In the genomic region with DNA sequence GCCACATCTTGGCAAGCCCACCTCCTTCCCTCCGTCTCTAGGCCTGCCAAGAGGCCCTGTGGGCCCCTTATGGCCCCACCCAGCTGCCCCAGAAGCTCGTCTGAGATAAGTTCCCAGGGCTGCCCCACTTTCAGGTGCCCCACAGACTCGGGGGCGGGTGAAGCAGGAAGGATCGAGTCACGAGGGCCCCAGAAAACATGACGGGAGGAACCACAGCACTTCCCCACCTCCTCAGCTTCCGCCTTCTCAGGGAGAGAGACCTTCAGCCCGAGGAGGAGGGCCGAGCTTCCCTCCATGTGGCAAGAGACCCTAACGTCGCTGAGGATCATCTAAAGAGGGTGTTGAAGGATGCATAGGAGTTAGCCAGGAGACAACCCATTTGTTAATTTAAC, we compare ENCODE assay signal across 8 cellular contexts. TPM values are rescaled to one million over a fixed set of nuclear protein-coding genes. Genes with fewer than 3 reads are reported as not detected.
DNase-seq lines count a peak whose midpoint lies in the region; ATAC-seq lines count a peak whose summit lies in the region.

No MANE protein-coding gene starts in this region.

- in situ Hi-C loops in HAP-1 (cut with MboI; ENCODE audit: low sequenced_read_pairs) = no loop called here

- no peaks in the 10 kb centered on the region for H3K9me3 Mint-ChIP-seq in dendritic cell treated with granulocyte-macrophage colony-stimulating factor and Interleukin-4, amounts not matched to agents 40 ng/mL and 50 ng/mL, for 4 days

- peaks cover 2% of the 10 kb centered on the region; the same call in 1 of the 2 replicates for H3K4me1 ChIP-seq in HAP-1

- H3K27me3 Mint-ChIP-seq in dendritic cell treated with granulocyte-macrophage colony-stimulating factor and Interleukin-4, amounts not matched to agents 40 ng/mL and 50 ng/mL, for 4 days = no peaks in the 10 kb centered on the region

- H3K4me3 Mint-ChIP-seq in dendritic cell treated with granulocyte-macrophage colony-stimulating factor and Interleukin-4, amounts not matched to agents 40 ng/mL and 50 ng/mL, for 4 days = peak overlapping the region; percentile 39

- peaks cover 41% of the 10 kb centered on the region for H3K4me1 Mint-ChIP-seq in dendritic cell treated with granulocyte-macrophage colony-stimulating factor and Interleukin-4, amounts not matched to agents 40 ng/mL and 50 ng/mL, for 4 days (ENCODE audit: low read depth)

- peak overlapping the region; percentile 80 for H3K27ac Mint-ChIP-seq in dendritic cell treated with granulocyte-macrophage colony-stimulating factor and Interleukin-4, amounts not matched to agents 40 ng/mL and 50 ng/mL, for 4 days

- intact Hi-C loops in dendritic cell treated with granulocyte-macrophage colony-stimulating factor and Interleukin-4, amounts not matched to agents 40 ng/mL and 50 ng/mL, for 4 days (cut with micrococcal nuclease) = no loop called here

- peak; percentile 68 for DNase-seq in activated CD4-positive, CD25-positive, alpha-beta regulatory T cell treated with anti-CD3 and anti-CD28 coated beads, Interleukin-2, amount 50 U/mL, for 72 hours
- DNase-seq in stimulated activated CD4-positive, alpha-beta T cell treated with anti-CD3 and anti-CD28 coated beads, Interleukin-1b, Interleukin-23, amount 100 ng/mL, for 4 hours (ENCODE audit: low read depth in 2 of 2) = peak; percentile 69 to 76
- no peak for DNase-seq in LoVo (ENCODE audit: low spot score)
- DNase-seq in HAP-1 (ENCODE audit: low spot score in 2 of 2) = no peak
- no peak for DNase-seq in dermis blood vessel endothelial cell

- H3K4me3 ChIP-seq in HAP-1 = no peak overlapping the region

- H3K36me3 ChIP-seq in HAP-1 (replicated peaks) = no peaks in the 10 kb centered on the region

- no peaks in the 10 kb centered on the region for H3K9me3 ChIP-seq in HAP-1

- ATAC-seq in GM21381 (IDR thresholded peaks at IDR 0.05; ENCODE audit: unreplicated experiment) = peak; percentile 47
- no peak for ATAC-seq in GM18511 (IDR thresholded peaks at IDR 0.05; ENCODE audit: unreplicated experiment)

- H3K36me3 Mint-ChIP-seq in dendritic cell treated with granulocyte-macrophage colony-stimulating factor and Interleukin-4, amounts not matched to agents 40 ng/mL and 50 ng/mL, for 4 days (ENCODE audit: low read depth) = no peaks in the 10 kb centered on the region

- no peaks in the 10 kb centered on the region for H3K27me3 ChIP-seq in HAP-1 (ENCODE audit: low read depth)

RNA-seq across cellular contexts. Expression of gene IL12RB1, which starts 4.5 kb away (rescaled TPM):
- total RNA-seq in dermis blood vessel endothelial cell = 0.34 and 0.74 TPM in 2 replicates

RNA-seq across cellular contexts. Expression of gene MAST3, which starts 6.4 kb away (rescaled TPM):
- total RNA-seq in dermis blood vessel endothelial cell = 2.2 and 3.7 TPM in 2 replicates

Comparison
In these comparisons a context has a peak if more than half of its experiments do, and no peak if none do; other contexts are left out.
1. DNase-seq: peak in activated CD4-positive, CD25-positive, alpha-beta regulatory T cell treated with anti-CD3 and anti-CD28 coated beads, Interleukin-2, amount 50 U/mL, for 72 hours (single experiment) and stimulated activated CD4-positive, alpha-beta T cell treated with anti-CD3 and anti-CD28 coated beads, Interleukin-1b, Interleukin-23, amount 100 ng/mL, for 4 hours (2 of 2); none in LoVo (single experiment), HAP-1 (0 of 2) and dermis blood vessel endothelial cell (single experiment).